ENCODE assay signal across 31 cellular contexts in the genomic region with DNA sequence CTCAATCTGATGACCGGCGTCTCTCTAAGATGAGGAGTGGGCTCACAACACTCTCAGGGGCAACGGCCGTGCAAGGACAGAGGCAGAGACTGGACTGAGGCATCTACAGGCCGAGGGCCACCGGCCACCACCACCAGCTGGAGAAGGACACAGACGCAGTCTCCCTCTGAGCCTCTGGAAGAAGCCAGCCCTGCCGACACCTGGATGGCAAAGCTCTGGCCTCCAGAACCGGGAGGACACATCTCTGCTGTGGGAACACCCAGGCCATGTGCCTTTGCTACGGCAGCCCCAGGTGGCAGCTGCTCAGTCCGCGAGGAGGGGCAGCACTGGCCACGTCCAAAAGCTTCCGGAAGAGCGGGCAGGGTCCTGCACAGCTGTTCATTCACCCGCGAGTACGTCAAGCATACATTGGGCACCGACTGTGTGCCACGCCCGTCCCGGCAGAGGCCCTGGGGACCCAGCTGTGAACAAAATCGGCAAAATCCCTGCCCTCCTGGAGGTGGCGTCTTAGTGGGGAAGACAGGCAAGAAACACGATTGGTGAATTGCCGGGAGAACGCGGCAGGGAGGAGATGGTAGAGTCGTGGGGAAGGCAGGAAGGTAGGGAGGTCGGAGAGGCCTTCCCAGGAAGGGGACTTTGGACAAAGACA. TPM values are rescaled to one million over a fixed set of nuclear protein-coding genes. Genes with fewer than 3 reads are reported as not detected.
"Had no signal": no experiment of that assay in that cellular context is flagged by ENCODE, and none has a peak within 500 bp of the region (broad histone marks: within the 10 kb centered on the region; RNA-seq: fewer than 3 reads in every experiment).

No MANE protein-coding gene starts in this region.

- H3K4me3 Mint-ChIP-seq: activated CD4-positive, alpha-beta memory T cell treated with anti-CD3 and anti-CD28 coated beads for 36 hours; activated T-helper 1 cell treated with anti-CD3 and anti-CD28 coated beads, Interleukin-12 subunit alpha, Interleukin-12 subunit beta, Interleukin-2, Interleukin-4 antibody, amounts not matched to agents 30 ng/mL and 10 ng/mL and 1 ng/mL, durations not matched to agents 14 hours and 24 hours and 36 hours; endodermal cell; immature natural killer cell; natural killer cell treated with Interleukin-12 subunit alpha and Interleukin-12 subunit beta and Interleukin-15 and Interleukin-18, amount 100 ng/mL, for 72 hours; stimulated activated naive B cell treated with anti-CD40 and anti-IgM and Interleukin-4, amounts not matched to agents 10 μg/mL and 1 μg/mL and 100 μg/mL, for 72 hours had no signal

- H3K4me2 ChIP-seq: smooth muscle cell had no signal

- ATAC-seq: esophagus mucosa; mucosa of descending colon; natural killer cell treated with Interleukin-12 subunit alpha and Interleukin-12 subunit beta and Interleukin-15 and Interleukin-18, amount 100 ng/mL, for 72 hours; stimulated activated naive B cell treated with anti-CD40 and anti-IgM and Interleukin-4, amounts not matched to agents 10 μg/mL and 1 μg/mL and 100 μg/mL, for 72 hours had no signal

- H3K27ac Mint-ChIP-seq: activated CD4-positive, alpha-beta memory T cell treated with anti-CD3 and anti-CD28 coated beads for 36 hours; activated T-helper 1 cell treated with anti-CD3 and anti-CD28 coated beads, Interleukin-12 subunit alpha, Interleukin-12 subunit beta, Interleukin-2, Interleukin-4 antibody, amounts not matched to agents 30 ng/mL and 10 ng/mL and 1 ng/mL, durations not matched to agents 14 hours and 24 hours and 36 hours; endodermal cell; immature natural killer cell had no signal

- H3K27ac ChIP-seq: left lung, neutrophil, ovary, prostate gland, stomach, thyroid gland, upper lobe of left lung had no signal

- H3K4me3 ChIP-seq: left lung, mucosa of descending colon, ovary, prostate gland, smooth muscle cell, stomach, thyroid gland, upper lobe of left lung had no signal

- H3K36me3 ChIP-seq: left lung, neutrophil, ovary, prostate gland, stomach, thyroid gland, upper lobe of left lung had no signal

- DNase-seq: activated CD4-positive, CD25-positive, alpha-beta regulatory T cell; activated CD8-positive, alpha-beta memory T cell treated with anti-CD3 and anti-CD28 coated beads, Interleukin-2, amount 50 U/mL, for 4 hours; activated gamma-delta T cell treated with Interleukin-2 at 50 U/mL for 16 hours; activated T-cell treated with anti-CD3 and anti-CD28 coated beads, Interleukin-2, amount 50 U/mL, for 1 hour; amniotic stem cell; caudate nucleus; endodermal cell; foreskin fibroblast; hippocampal formation; immature natural killer cell; kidney; ovary; retina; stimulated activated CD4-positive, alpha-beta T cell treated with anti-CD3 and anti-CD28 coated beads, Interleukin-15, amount 100 ng/mL, for 24 hours; stimulated activated CD4-positive, alpha-beta T cell treated with anti-CD3 and anti-CD28 coated beads, Interleukin-2, amount 100 ng/mL, for 24 hours; stimulated activated naive B cell treated with anti-CD40 and anti-IgM and Interleukin-4, amounts not matched to agents 10 μg/mL and 1 μg/mL and 100 μg/mL, for 72 hours; stomach had no signal

- H3K4me1 ChIP-seq: left lung, prostate gland, stomach, upper lobe of left lung had no signal

- H3K9me3 ChIP-seq: neutrophil, ovary, prostate gland, thyroid gland had no signal

- H3K27me3 ChIP-seq: ovary, thyroid gland, upper lobe of left lung had no signal

- FAIRE-seq: astrocyte, kidney had no signal

- H3K36me3 Mint-ChIP-seq: activated CD4-positive, alpha-beta memory T cell treated with anti-CD3 and anti-CD28 coated beads for 36 hours; immature natural killer cell had no signal

RNA-seq across cellular contexts. Expression of gene C2CD4C, which starts 17.1 kb away (rescaled TPM):
- total RNA-seq: activated CD8-positive, alpha-beta memory T cell treated with anti-CD3 and anti-CD28 coated beads for 36 hours; natural killer cell treated with Interleukin-12 subunit alpha and Interleukin-12 subunit beta and Interleukin-15 and Interleukin-18, amount 100 ng/mL, for 72 hours; T-helper 1 cell treated with Interleukin-12 subunit alpha and Interleukin-12 subunit beta and Interleukin-4 antibody, amounts not matched to agents 30 ng/mL and 1 ng/mL, for 36 hours had no signal
- polyA plus RNA-seq: immature natural killer cell had no signal
